In genomic region chr12:48999371-49000131, GRCh38 we compare ENCODE assay signal across 8 cellular contexts. TPM values are rescaled to one million over a fixed set of nuclear protein-coding genes. Genes with fewer than 3 reads are reported as not detected.
A peak's percentile ranks its signal among the peaks of the same experiment; 100 is the strongest.
DNase-seq lines count a peak whose midpoint lies in the region; ATAC-seq and TF ChIP-seq lines count a peak whose summit lies in the region.

Gene DDN (minus strand): TSS chr12:48999375. CDS start chr12:48999287, 88 bp downstream.

- H3K27ac Mint-ChIP-seq in CD14-positive monocyte, result peak within 1 kb of the TSS in 1 of 7 donors; percentile 18
- H3K27ac Mint-ChIP-seq in activated T-cell treated with anti-CD3 and anti-CD28 coated beads, Interleukin-2, amount 50 U/mL, for 72 hours, result no peak within 1 kb of the TSS

- H3K36me3 Mint-ChIP-seq in CD14-positive monocyte, result peaks cover 55 to 61% of the 10 kb centered on the region in 2 donors
- H3K36me3 Mint-ChIP-seq in activated T-cell treated with anti-CD3 and anti-CD28 coated beads, Interleukin-2, amount 50 U/mL, for 72 hours (ENCODE audit: insufficient read depth in 2 of 2), result peaks cover 13 to 15% of the 10 kb centered on the region in 2 donors

- intact Hi-C loops in CD14-positive monocyte (cut with micrococcal nuclease), result loop anchor here in 1 of 2 donors (10.0 kb wide), 1 partner anchor 45 kb away; no protein-coding TSS in a partner anchor

- peaks cover 59 to 71% (median 64%) of the 10 kb centered on the region in 3 donors for H3K27me3 Mint-ChIP-seq in CD14-positive monocyte (ENCODE audit: low read depth in 3 of 3)
- peaks cover 23% of the 10 kb centered on the region for H3K27me3 Mint-ChIP-seq in activated T-cell treated with anti-CD3 and anti-CD28 coated beads, Interleukin-2, amount 50 U/mL, for 72 hours (ENCODE audit: low read depth)

- peaks cover 0 to 33% (median 6%) of the 10 kb centered on the region in 7 donors for H3K9me3 Mint-ChIP-seq in CD14-positive monocyte
- no peaks in the 10 kb centered on the region for H3K9me3 Mint-ChIP-seq in activated T-cell treated with anti-CD3 and anti-CD28 coated beads, Interleukin-2, amount 50 U/mL, for 72 hours

- peak; percentile 60 to 66 for ATAC-seq in activated T-cell treated with anti-CD3 and anti-CD28 coated beads, Interleukin-2, amount 50 U/mL, for 72 hours (replicated peaks in 1 of 2)
- no peak for ATAC-seq in GM21786 (IDR thresholded peaks at IDR 0.05; ENCODE audit: unreplicated experiment)

- peaks cover 50% of the 10 kb centered on the region for H3K4me1 Mint-ChIP-seq in CD14-positive monocyte
- H3K4me1 Mint-ChIP-seq in activated T-cell treated with anti-CD3 and anti-CD28 coated beads, Interleukin-2, amount 50 U/mL, for 72 hours (ENCODE audit: low read depth), result peaks cover 23% of the 10 kb centered on the region

- H3K4me3 Mint-ChIP-seq in CD14-positive monocyte, result peak within 1 kb of the TSS; percentile 73 to 89
- peak within 1 kb of the TSS; percentile 81 to 86 for H3K4me3 Mint-ChIP-seq in activated T-cell treated with anti-CD3 and anti-CD28 coated beads, Interleukin-2, amount 50 U/mL, for 72 hours

- H3K4me3 ChIP-seq in fibroblast of villous mesenchyme (ENCODE audit: low read depth, low read length), result peak within 1 kb of the TSS; percentile 49

- no peak for TF ChIP-seq CTCF in CD14-positive monocyte (IDR thresholded peaks at IDR 0.05)
- no peak for TF ChIP-seq CTCF in GM20000 (IDR thresholded peaks at IDR 0.05; ENCODE audit: extremely low read depth, missing control alignments)
- TF ChIP-seq CTCF in fibroblast of villous mesenchyme (IDR thresholded peaks at IDR 0.05; ENCODE audit: insufficient read depth, low read depth, low read length), result no peak

- DNase-seq in CD14-positive monocyte (ENCODE audit: low spot score) (no peak), GM20000 (ENCODE audit: low spot score) (peak; percentile 82), NCI-H2227 treated with DMSO at 0.1 percent for 48 hours (lab: John Stamatoyannopoulos, UW) (peak; percentile 12), fibroblast of villous mesenchyme (ENCODE audit: low read depth) (no peak), nucleus accumbens (lab: John Stamatoyannopoulos, UW) (peak in 37 of 56 donors; percentile 27 to 84 (median 67)), SW 1271 (lab: John Stamatoyannopoulos, UW) (no peak)
- peak; percentile 54 to 62 for DNase-seq in activated T-cell treated with anti-CD3 and anti-CD28 coated beads, Interleukin-2, amount 50 U/mL, for 72 hours

RNA-seq across cellular contexts. Expression of gene DDN, which starts in this region (rescaled TPM):
- not detected for polyA plus RNA-seq in CD14-positive monocyte
- under 1 TPM; 0.25 to 0.38 TPM for total RNA-seq in activated T-cell treated with anti-CD3 and anti-CD28 coated beads, Interleukin-2, amount 50 U/mL, for 72 hours
- under 0.01 and 0.32 TPM in 2 replicates for total RNA-seq in fibroblast of villous mesenchyme

Comparison
In these comparisons a context has a peak if more than half of its experiments do, and no peak if none do; other contexts are left out.
1. Peak in DNase-seq and ATAC-seq in activated T-cell treated with anti-CD3 and anti-CD28 coated beads, Interleukin-2, amount 50 U/mL, for 72 hours; RNA of the gene not detected or under 1 TPM.
2. DNase-seq: peak in GM20000 (single experiment), NCI-H2227 treated with DMSO at 0.1 percent for 48 hours (single experiment) and nucleus accumbens (37 of 56); none in CD14-positive monocyte (single experiment), fibroblast of villous mesenchyme (single experiment) and SW 1271 (0 of 2).